Comparison of ENCODE assay signal across 8 cellular contexts in genomic region chr6:90216081-90216977, GRCh38.
DNase-seq lines count a peak whose midpoint lies in the region; ATAC-seq, FAIRE-seq and TF ChIP-seq lines count a peak whose summit lies in the region.

No MANE protein-coding gene starts in this region.

- H3K4me1 Mint-ChIP-seq in natural killer cell treated with Interleukin-12 subunit alpha and Interleukin-12 subunit beta and Interleukin-15 and Interleukin-18, amount 100 ng/mL, for 72 hours (ENCODE audit: low read depth in 2 of 2) = peaks cover 7 to 9% of the 10 kb centered on the region in 2 donors

- no peaks in the 10 kb centered on the region for H3K36me3 Mint-ChIP-seq in natural killer cell treated with Interleukin-12 subunit alpha and Interleukin-12 subunit beta and Interleukin-15 and Interleukin-18, amount 100 ng/mL, for 72 hours

- no peaks in the 10 kb centered on the region for H3K9me3 Mint-ChIP-seq in natural killer cell treated with Interleukin-12 subunit alpha and Interleukin-12 subunit beta and Interleukin-15 and Interleukin-18, amount 100 ng/mL, for 72 hours

- no peak for TF ChIP-seq CTCF in GM12865 (IDR thresholded peaks at IDR 0.05; ENCODE audit: insufficient read depth, low read depth, low read length, missing control alignments)
- TF ChIP-seq CTCF in pancreas (IDR thresholded peaks at IDR 0.05) = no peak

- DNase-seq in GM12865 (ENCODE audit: low read depth) (peak; percentile 28), NAMALWA (ENCODE audit: low spot score) (peak; percentile 79), pancreas (peak in 3 of 6 donors; percentile 6 to 58 (median 22)), NCI-H2029 (lab: John Stamatoyannopoulos, UW) (no peak)
- DNase-seq in central memory CD4-positive, alpha-beta T cell = peak; percentile 41
- DNase-seq in natural killer cell treated with Interleukin-12 subunit alpha and Interleukin-12 subunit beta and Interleukin-15 and Interleukin-18, amount 100 ng/mL, for 72 hours (ENCODE audit: low spot score) = no peak

- H3K4me3 ChIP-seq in GM12865 (ENCODE audit: low read depth, low read length) = no peak overlapping the region
- no peak overlapping the region for H3K4me3 ChIP-seq in pancreas

- H3K4me1 ChIP-seq in pancreas = peaks cover 22 to 44% (median 40%) of the 10 kb centered on the region in 3 donors

- no peak for FAIRE-seq in pancreas (lab: Jason Lieb, UNC)

- H3K27me3 ChIP-seq in pancreas = no peaks in the 10 kb centered on the region

- no peaks in the 10 kb centered on the region for H3K9me3 ChIP-seq in pancreas

- WGBS in pancreas, 2 donors = 60 to 64% methylated on average over 14 of the region's 14 CpGs

- H3K36me3 ChIP-seq in pancreas = no peaks in the 10 kb centered on the region

- peak overlapping the region in 1 of 2 donors; percentile 72 for H3K27ac Mint-ChIP-seq in natural killer cell treated with Interleukin-12 subunit alpha and Interleukin-12 subunit beta and Interleukin-15 and Interleukin-18, amount 100 ng/mL, for 72 hours

- peak overlapping the region in 3 of 4 donors; percentile 62 to 98 (median 98) for H3K27ac ChIP-seq in pancreas

- no peaks in the 10 kb centered on the region for H3K27me3 Mint-ChIP-seq in natural killer cell treated with Interleukin-12 subunit alpha and Interleukin-12 subunit beta and Interleukin-15 and Interleukin-18, amount 100 ng/mL, for 72 hours

- no peak overlapping the region for H3K4me3 Mint-ChIP-seq in natural killer cell treated with Interleukin-12 subunit alpha and Interleukin-12 subunit beta and Interleukin-15 and Interleukin-18, amount 100 ng/mL, for 72 hours

- ATAC-seq in GM21786 (IDR thresholded peaks at IDR 0.05; ENCODE audit: unreplicated experiment) (peak; percentile 70), pancreas (no peak), HG03439 (IDR thresholded peaks at IDR 0.05; ENCODE audit: unreplicated experiment) (no peak)
- ATAC-seq in natural killer cell treated with Interleukin-12 subunit alpha and Interleukin-12 subunit beta and Interleukin-15 and Interleukin-18, amount 100 ng/mL, for 72 hours = no peak

- intact Hi-C loops in pancreas (cut with DNase I) = no loop called here

Comparison
In these comparisons a context has a peak if more than half of its experiments do, and no peak if none do; other contexts are left out.
1. DNase-seq: peak in GM12865 (single experiment), NAMALWA (single experiment) and central memory CD4-positive, alpha-beta T cell (single experiment); none in NCI-H2029 (single experiment) and natural killer cell treated with Interleukin-12 subunit alpha and Interleukin-12 subunit beta and Interleukin-15 and Interleukin-18, amount 100 ng/mL, for 72 hours (single experiment).